21 cellular contexts compared by ENCODE assay signal in genomic region chr5:56083286-56083854, GRCh38.
DNase-seq lines count a peak whose midpoint lies in the region; ATAC-seq lines count a peak whose summit lies in the region.
"Had no signal": no experiment of that assay in that cellular context is flagged by ENCODE, and none has a peak within 500 bp of the region (broad histone marks: within the 10 kb centered on the region; RNA-seq: fewer than 3 reads in every experiment).

No MANE protein-coding gene starts in this region.

- no peak for ATAC-seq in activated naive CD4-positive, alpha-beta T cell treated with anti-CD3 and anti-CD28 coated beads, Interleukin-2, amount 50 U/mL, for 72 hours
- no peak for ATAC-seq in stimulated activated naive B cell treated with anti-CD40 and anti-IgM and Interleukin-4, amounts not matched to agents 10 μg/mL and 1 μg/mL and 100 μg/mL, for 72 hours (replicated peaks)
- no peak for ATAC-seq in GM19455 (IDR thresholded peaks at IDR 0.05; ENCODE audit: unreplicated experiment)
- ATAC-seq: PC-3 had no signal

- peaks cover 5% of the 10 kb centered on the region for H3K36me3 Mint-ChIP-seq in T-helper 2 cell treated with Interferon-gamma antibody and Interleukin-4, amounts not matched to agents 5 μg/mL and 100 μg/mL, for 36 hours (ENCODE audit: low read depth)
- H3K36me3 Mint-ChIP-seq in activated naive CD4-positive, alpha-beta T cell treated with anti-CD3 and anti-CD28 coated beads, Interleukin-2, amount 50 U/mL, for 24 hours = peaks cover 2% of the 10 kb centered on the region
- H3K36me3 Mint-ChIP-seq in activated naive CD4-positive, alpha-beta T cell treated with anti-CD3 and anti-CD28 coated beads, Interleukin-2, amount 50 U/mL, for 72 hours = peaks cover 0 to 6% of the 10 kb centered on the region in 2 donors
- peaks cover 8% of the 10 kb centered on the region for H3K36me3 Mint-ChIP-seq in activated T-helper 1 cell treated with anti-CD3 and anti-CD28 coated beads, Interleukin-12 subunit alpha, Interleukin-12 subunit beta, Interleukin-2, Interleukin-4 antibody, amounts not matched to agents 30 ng/mL and 10 ng/mL and 1 ng/mL, durations not matched to agents 14 hours and 24 hours and 36 hours (ENCODE audit: low read depth)
- H3K36me3 Mint-ChIP-seq in stimulated activated naive B cell treated with anti-CD40 and anti-IgM and Interleukin-4, amounts not matched to agents 10 μg/mL and 1 μg/mL and 100 μg/mL, for 72 hours = no peaks in the 10 kb centered on the region

- peaks cover 40% of the 10 kb centered on the region for H3K4me1 Mint-ChIP-seq in T-helper 2 cell treated with Interferon-gamma antibody and Interleukin-4, amounts not matched to agents 5 μg/mL and 100 μg/mL, for 36 hours (ENCODE audit: low read depth)
- H3K4me1 Mint-ChIP-seq in activated naive CD4-positive, alpha-beta T cell treated with anti-CD3 and anti-CD28 coated beads, Interleukin-2, amount 50 U/mL, for 24 hours = peaks cover 64% of the 10 kb centered on the region
- H3K4me1 Mint-ChIP-seq in activated T-helper 1 cell treated with anti-CD3 and anti-CD28 coated beads, Interleukin-12 subunit alpha, Interleukin-12 subunit beta, Interleukin-2, Interleukin-4 antibody, amounts not matched to agents 30 ng/mL and 10 ng/mL and 1 ng/mL, durations not matched to agents 14 hours and 24 hours and 36 hours (ENCODE audit: low read depth) = peaks cover 51% of the 10 kb centered on the region
- H3K4me1 Mint-ChIP-seq in stimulated activated naive B cell treated with anti-CD40 and anti-IgM and Interleukin-4, amounts not matched to agents 10 μg/mL and 1 μg/mL and 100 μg/mL, for 72 hours = peaks cover 20 to 39% of the 10 kb centered on the region in 2 donors

- no peak overlapping the region for H3K27ac Mint-ChIP-seq in T-helper 2 cell treated with Interferon-gamma antibody and Interleukin-4, amounts not matched to agents 5 μg/mL and 100 μg/mL, for 36 hours
- H3K27ac Mint-ChIP-seq in activated naive CD4-positive, alpha-beta T cell treated with anti-CD3 and anti-CD28 coated beads, Interleukin-2, amount 50 U/mL, for 24 hours = peak overlapping the region; percentile 81
- H3K27ac Mint-ChIP-seq in activated naive CD4-positive, alpha-beta T cell treated with anti-CD3 and anti-CD28 coated beads, Interleukin-2, amount 50 U/mL, for 72 hours = no peak overlapping the region
- H3K27ac Mint-ChIP-seq in activated T-helper 1 cell treated with anti-CD3 and anti-CD28 coated beads, Interleukin-12 subunit alpha, Interleukin-12 subunit beta, Interleukin-2, Interleukin-4 antibody, amounts not matched to agents 30 ng/mL and 10 ng/mL and 1 ng/mL, durations not matched to agents 14 hours and 24 hours and 36 hours = peak overlapping the region; percentile 68
- H3K27ac Mint-ChIP-seq in stimulated activated naive B cell treated with anti-CD40 and anti-IgM and Interleukin-4, amounts not matched to agents 10 μg/mL and 1 μg/mL and 100 μg/mL, for 72 hours = peak overlapping the region; percentile 2

- H3K9me3 Mint-ChIP-seq in T-helper 2 cell treated with Interferon-gamma antibody and Interleukin-4, amounts not matched to agents 5 μg/mL and 100 μg/mL, for 36 hours = no peaks in the 10 kb centered on the region
- no peaks in the 10 kb centered on the region for H3K9me3 Mint-ChIP-seq in activated naive CD4-positive, alpha-beta T cell treated with anti-CD3 and anti-CD28 coated beads, Interleukin-2, amount 50 U/mL, for 24 hours
- peaks cover 6 to 9% of the 10 kb centered on the region in 2 donors for H3K9me3 Mint-ChIP-seq in activated naive CD4-positive, alpha-beta T cell treated with anti-CD3 and anti-CD28 coated beads, Interleukin-2, amount 50 U/mL, for 72 hours
- no peaks in the 10 kb centered on the region for H3K9me3 Mint-ChIP-seq in activated T-helper 1 cell treated with anti-CD3 and anti-CD28 coated beads, Interleukin-12 subunit alpha, Interleukin-12 subunit beta, Interleukin-2, Interleukin-4 antibody, amounts not matched to agents 30 ng/mL and 10 ng/mL and 1 ng/mL, durations not matched to agents 14 hours and 24 hours and 36 hours
- H3K9me3 Mint-ChIP-seq in stimulated activated naive B cell treated with anti-CD40 and anti-IgM and Interleukin-4, amounts not matched to agents 10 μg/mL and 1 μg/mL and 100 μg/mL, for 72 hours = no peaks in the 10 kb centered on the region

- intact Hi-C loops in activated T-helper 1 cell treated with anti-CD3 and anti-CD28 coated beads, Interleukin-12 subunit alpha, Interleukin-12 subunit beta, Interleukin-2, Interleukin-4 antibody, amounts not matched to agents 30 ng/mL and 10 ng/mL and 1 ng/mL, durations not matched to agents 14 hours and 24 hours and 36 hours (cut with micrococcal nuclease) = no loop called here

- no peak for DNase-seq in T-helper 2 cell treated with Interferon-gamma antibody and Interleukin-4, amounts not matched to agents 5 μg/mL and 100 μg/mL, for 36 hours (ENCODE audit: low spot score)
- DNase-seq in T-helper 2 cell = no peak
- DNase-seq in activated naive CD4-positive, alpha-beta T cell treated with anti-CD3 and anti-CD28 coated beads, Interleukin-2, amount 50 U/mL, for 72 hours (ENCODE audit: low spot score in 2 of 2) = no peak
- DNase-seq in activated T-helper 1 cell treated with anti-CD3 and anti-CD28 coated beads, Interleukin-12 subunit alpha, Interleukin-12 subunit beta, Interleukin-2, Interleukin-4 antibody, amounts not matched to agents 30 ng/mL and 10 ng/mL and 1 ng/mL, durations not matched to agents 14 hours and 24 hours and 36 hours (ENCODE audit: low spot score) = no peak
- DNase-seq in stimulated activated naive B cell treated with anti-CD40 and anti-IgM and Interleukin-4, amounts not matched to agents 10 μg/mL and 1 μg/mL and 100 μg/mL, for 72 hours = no peak
- no peak for DNase-seq in NCI-H146 (lab: John Stamatoyannopoulos, UW)
- DNase-seq: 8988T; ACHN; H7; KG1; MG63; NCI-H1105 treated with DMSO at 0.1 percent for 48 hours; NCI-H1694; NCI-H2029 treated with DMSO at 0.1 percent for 48 hours; NCI-H446 treated with DMSO at 0.1 percent for 48 hours; NCI-H526; NCI-H82; NK-92 treated with Interleukin-12 subunit alpha and Interleukin-12 subunit beta, amount 100 ng/mL, for 24 hours; PC-3 had no signal

- H3K4me3 Mint-ChIP-seq in T-helper 2 cell treated with Interferon-gamma antibody and Interleukin-4, amounts not matched to agents 5 μg/mL and 100 μg/mL, for 36 hours = peak overlapping the region; percentile 2
- peak overlapping the region; percentile 30 for H3K4me3 Mint-ChIP-seq in activated naive CD4-positive, alpha-beta T cell treated with anti-CD3 and anti-CD28 coated beads, Interleukin-2, amount 50 U/mL, for 24 hours
- no peak overlapping the region for H3K4me3 Mint-ChIP-seq in activated T-helper 1 cell treated with anti-CD3 and anti-CD28 coated beads, Interleukin-12 subunit alpha, Interleukin-12 subunit beta, Interleukin-2, Interleukin-4 antibody, amounts not matched to agents 30 ng/mL and 10 ng/mL and 1 ng/mL, durations not matched to agents 14 hours and 24 hours and 36 hours
- no peak overlapping the region for H3K4me3 Mint-ChIP-seq in stimulated activated naive B cell treated with anti-CD40 and anti-IgM and Interleukin-4, amounts not matched to agents 10 μg/mL and 1 μg/mL and 100 μg/mL, for 72 hours

- H3K27me3 Mint-ChIP-seq in T-helper 2 cell treated with Interferon-gamma antibody and Interleukin-4, amounts not matched to agents 5 μg/mL and 100 μg/mL, for 36 hours (ENCODE audit: low read depth) = peaks cover 7% of the 10 kb centered on the region
- H3K27me3 Mint-ChIP-seq in activated naive CD4-positive, alpha-beta T cell treated with anti-CD3 and anti-CD28 coated beads, Interleukin-2, amount 50 U/mL, for 24 hours = no peaks in the 10 kb centered on the region
- H3K27me3 Mint-ChIP-seq in activated T-helper 1 cell treated with anti-CD3 and anti-CD28 coated beads, Interleukin-12 subunit alpha, Interleukin-12 subunit beta, Interleukin-2, Interleukin-4 antibody, amounts not matched to agents 30 ng/mL and 10 ng/mL and 1 ng/mL, durations not matched to agents 14 hours and 24 hours and 36 hours (ENCODE audit: insufficient read depth) = no peaks in the 10 kb centered on the region
- peaks cover 0 to 6% of the 10 kb centered on the region in 2 donors for H3K27me3 Mint-ChIP-seq in stimulated activated naive B cell treated with anti-CD40 and anti-IgM and Interleukin-4, amounts not matched to agents 10 μg/mL and 1 μg/mL and 100 μg/mL, for 72 hours

Comparison
In these comparisons a context has a peak if more than half of its experiments do, and no peak if none do; other contexts are left out.
1. H3K27ac Mint-ChIP-seq: peak in activated naive CD4-positive, alpha-beta T cell treated with anti-CD3 and anti-CD28 coated beads, Interleukin-2, amount 50 U/mL, for 24 hours (single experiment), activated T-helper 1 cell treated with anti-CD3 and anti-CD28 coated beads, Interleukin-12 subunit alpha, Interleukin-12 subunit beta, Interleukin-2, Interleukin-4 antibody, amounts not matched to agents 30 ng/mL and 10 ng/mL and 1 ng/mL, durations not matched to agents 14 hours and 24 hours and 36 hours (single experiment) and stimulated activated naive B cell treated with anti-CD40 and anti-IgM and Interleukin-4, amounts not matched to agents 10 μg/mL and 1 μg/mL and 100 μg/mL, for 72 hours (single experiment); none in T-helper 2 cell treated with Interferon-gamma antibody and Interleukin-4, amounts not matched to agents 5 μg/mL and 100 μg/mL, for 36 hours (single experiment) and activated naive CD4-positive, alpha-beta T cell treated with anti-CD3 and anti-CD28 coated beads, Interleukin-2, amount 50 U/mL, for 72 hours (0 of 2).
2. H3K4me3 Mint-ChIP-seq: peak in T-helper 2 cell treated with Interferon-gamma antibody and Interleukin-4, amounts not matched to agents 5 μg/mL and 100 μg/mL, for 36 hours (single experiment) and activated naive CD4-positive, alpha-beta T cell treated with anti-CD3 and anti-CD28 coated beads, Interleukin-2, amount 50 U/mL, for 24 hours (single experiment); none in activated T-helper 1 cell treated with anti-CD3 and anti-CD28 coated beads, Interleukin-12 subunit alpha, Interleukin-12 subunit beta, Interleukin-2, Interleukin-4 antibody, amounts not matched to agents 30 ng/mL and 10 ng/mL and 1 ng/mL, durations not matched to agents 14 hours and 24 hours and 36 hours (single experiment) and stimulated activated naive B cell treated with anti-CD40 and anti-IgM and Interleukin-4, amounts not matched to agents 10 μg/mL and 1 μg/mL and 100 μg/mL, for 72 hours (0 of 2).